In genomic region chr19:35303357-35303915, GRCh38 we compare ENCODE assay signal across 30 cellular contexts. TPM values are rescaled to one million over a fixed set of nuclear protein-coding genes. Genes with fewer than 3 reads are reported as not detected.
DNase-seq lines count a peak whose midpoint lies in the region; ATAC-seq, FAIRE-seq and TF ChIP-seq lines count a peak whose summit lies in the region.
"Had no signal": no experiment of that assay in that cellular context is flagged by ENCODE, and none has a peak within 500 bp of the region (broad histone marks: within the 10 kb centered on the region; RNA-seq: fewer than 3 reads in every experiment).

No MANE protein-coding gene starts in this region.

- TF ChIP-seq RAD21 in K562 (CRISPR knock-in tag; conservative IDR thresholded peaks at IDR 0.05 in 1 of 2, IDR thresholded peaks at IDR 0.05 in 1 of 2) = no peak

- no peak for DNase-seq in stimulated activated naive CD8-positive, alpha-beta T cell treated with anti-CD3 and anti-CD28 coated beads, Interleukin-15, amount 100 ng/mL, for 72 hours
- DNase-seq in K562 (ENCODE audit: extremely low read depth in 1 of 4, low spot score in 3 of 4) = peak in 1 of 4 experiments; percentile 9
- DNase-seq in hepatic stellate cell (ENCODE audit: low spot score) = no peak
- no peak for DNase-seq in activated CD8-positive, alpha-beta T cell treated with anti-CD3 and anti-CD28 coated beads for 36 hours
- DNase-seq: CD4-positive, alpha-beta memory T cell; COR-L47; DMS53; H7; KBM-7; MV-4-11; NCI-H1105 treated with DMSO at 0.1 percent for 48 hours; NCI-H146; NCI-H2029; NCI-H226; NCI-H510A; NK-92 treated with Interleukin-12 subunit alpha and Interleukin-12 subunit beta, amount 100 ng/mL, for 24 hours; PC-9 had no signal

- H3K27ac ChIP-seq in K562 (ENCODE audit: extremely low read depth, low read depth, low read length) = peak overlapping the region; percentile 40; the same call in 2 of the 3 replicates
- H3K27ac ChIP-seq: PC-9, SJSA1 had no signal

- BruUV-seq in K562 (replicated peaks; lab: Mats Ljungman, UMichigan) = no TSS peak

- POLR2A ChIA-PET in K562 (lab: Yijun Ruan, JAX) = no interaction called here
- POLR2A ChIA-PET in activated CD8-positive, alpha-beta T cell treated with anti-CD3 and anti-CD28 coated beads for 36 hours (lab: Charles Lee) = no interaction called here

- WGBS in K562 (ENCODE audit: insufficient coverage, low coverage, missing lambda C conversion rate) = 82% methylated on average over 6 of the region's 6 CpGs

- CTCF ChIA-PET in K562 (lab: Yijun Ruan, JAX; ENCODE audit: low intra/inter-chr PET ratio) = no interaction called here
- CTCF ChIA-PET in activated CD8-positive, alpha-beta T cell treated with anti-CD3 and anti-CD28 coated beads for 36 hours (lab: Charles Lee) = no interaction called here

- intact Hi-C loops in K562 (cut with micrococcal nuclease) = no loop called here
- intact Hi-C loops in activated CD8-positive, alpha-beta T cell treated with anti-CD3 and anti-CD28 coated beads for 36 hours (cut with micrococcal nuclease) = no loop called here

- H3K36me3 Mint-ChIP-seq in stimulated activated naive CD8-positive, alpha-beta T cell treated with anti-CD3 and anti-CD28 coated beads, Interleukin-15, Interleukin-2, amounts not matched to agents 100 ng/mL and 50 ng/mL, for 24 hours (ENCODE audit: low read depth) = no peaks in the 10 kb centered on the region
- no peaks in the 10 kb centered on the region for H3K36me3 Mint-ChIP-seq in nephron (ENCODE audit: low read depth)
- H3K36me3 Mint-ChIP-seq in activated CD8-positive, alpha-beta T cell treated with anti-CD3 and anti-CD28 coated beads for 36 hours (ENCODE audit: low read depth) = no peaks in the 10 kb centered on the region
- H3K36me3 Mint-ChIP-seq: CD4-positive, alpha-beta memory T cell had no signal

- no peaks in the 10 kb centered on the region for H3K79me2 ChIP-seq in K562 (ENCODE audit: control insufficient read depth, insufficient read depth, low read length)

- in situ Hi-C loops in K562 (cut with MboI) = no loop called here

- H3K4me3 Mint-ChIP-seq in stimulated activated naive CD8-positive, alpha-beta T cell treated with anti-CD3 and anti-CD28 coated beads, Interleukin-15, Interleukin-2, amounts not matched to agents 100 ng/mL and 50 ng/mL, for 24 hours = no peak overlapping the region
- no peak overlapping the region for H3K4me3 Mint-ChIP-seq in stimulated activated naive CD8-positive, alpha-beta T cell treated with anti-CD3 and anti-CD28 coated beads, Interleukin-15, amount 100 ng/mL, for 72 hours
- H3K4me3 Mint-ChIP-seq in nephron = no peak overlapping the region
- no peak overlapping the region for H3K4me3 Mint-ChIP-seq in activated CD8-positive, alpha-beta T cell treated with anti-CD3 and anti-CD28 coated beads for 36 hours
- H3K4me3 Mint-ChIP-seq: CD4-positive, alpha-beta memory T cell had no signal

- peak overlapping the region; percentile 16 for H3K27ac Mint-ChIP-seq in stimulated activated naive CD8-positive, alpha-beta T cell treated with anti-CD3 and anti-CD28 coated beads, Interleukin-15, Interleukin-2, amounts not matched to agents 100 ng/mL and 50 ng/mL, for 24 hours
- H3K27ac Mint-ChIP-seq in stimulated activated naive CD8-positive, alpha-beta T cell treated with anti-CD3 and anti-CD28 coated beads, Interleukin-15, amount 100 ng/mL, for 72 hours = no peak overlapping the region
- peak overlapping the region in 2 of 3 experiments; percentile 1 to 13 for H3K27ac Mint-ChIP-seq in nephron
- H3K27ac Mint-ChIP-seq in activated CD8-positive, alpha-beta T cell treated with anti-CD3 and anti-CD28 coated beads for 36 hours = no peak overlapping the region

- H2AFZ ChIP-seq in K562 (ENCODE audit: low read depth, low read length) = peak overlapping the region; percentile 54
- H2AFZ ChIP-seq: PC-9 had no signal

- no peaks in the 10 kb centered on the region for H3K27me3 ChIP-seq in K562 (ENCODE audit: control insufficient read depth in 2 of 2, insufficient read depth in 2 of 2, low read length in 2 of 2)
- H3K27me3 ChIP-seq: SJSA1 had no signal

- ATAC-seq in stimulated activated naive CD8-positive, alpha-beta T cell treated with anti-CD3 and anti-CD28 coated beads, Interleukin-15, amount 100 ng/mL, for 72 hours = no peak
- ATAC-seq in K562 (no peak), HG02970 (IDR thresholded peaks at IDR 0.05; ENCODE audit: low FRiP score, unreplicated experiment) (no peak)
- ATAC-seq in activated CD8-positive, alpha-beta T cell treated with anti-CD3 and anti-CD28 coated beads for 36 hours = no peak
- ATAC-seq: Right ventricle myocardium inferior had no signal

- peaks cover 3% of the 10 kb centered on the region for H3K9me1 ChIP-seq in K562 (ENCODE audit: control insufficient read depth, insufficient read depth, low read length)

- H3K27me3 Mint-ChIP-seq in stimulated activated naive CD8-positive, alpha-beta T cell treated with anti-CD3 and anti-CD28 coated beads, Interleukin-15, Interleukin-2, amounts not matched to agents 100 ng/mL and 50 ng/mL, for 24 hours = no peaks in the 10 kb centered on the region
- H3K27me3 Mint-ChIP-seq in stimulated activated naive CD8-positive, alpha-beta T cell treated with anti-CD3 and anti-CD28 coated beads, Interleukin-15, amount 100 ng/mL, for 72 hours = peaks cover 16% of the 10 kb centered on the region
- H3K27me3 Mint-ChIP-seq in nephron (ENCODE audit: low read depth) = no peaks in the 10 kb centered on the region
- H3K27me3 Mint-ChIP-seq in activated CD8-positive, alpha-beta T cell treated with anti-CD3 and anti-CD28 coated beads for 36 hours = peaks cover 1% of the 10 kb centered on the region
- H3K27me3 Mint-ChIP-seq: CD4-positive, alpha-beta memory T cell had no signal

- H3K4me1 ChIP-seq in K562 (replicated peaks in 1 of 2; ENCODE audit: control insufficient read depth in 2 of 2, insufficient read depth in 2 of 2, low read length in 2 of 2) = peaks cover 60 to 66% of the 10 kb centered on the region in 2 experiments

- no peaks in the 10 kb centered on the region for H3K4me1 Mint-ChIP-seq in stimulated activated naive CD8-positive, alpha-beta T cell treated with anti-CD3 and anti-CD28 coated beads, Interleukin-15, Interleukin-2, amounts not matched to agents 100 ng/mL and 50 ng/mL, for 24 hours (ENCODE audit: low read depth)
- H3K4me1 Mint-ChIP-seq in stimulated activated naive CD8-positive, alpha-beta T cell treated with anti-CD3 and anti-CD28 coated beads, Interleukin-15, amount 100 ng/mL, for 72 hours = peaks cover 5% of the 10 kb centered on the region
- H3K4me1 Mint-ChIP-seq in nephron = peaks cover 19% of the 10 kb centered on the region
- no peaks in the 10 kb centered on the region for H3K4me1 Mint-ChIP-seq in activated CD8-positive, alpha-beta T cell treated with anti-CD3 and anti-CD28 coated beads for 36 hours (ENCODE audit: low read depth)
- H3K4me1 Mint-ChIP-seq: CD4-positive, alpha-beta memory T cell had no signal

- no peaks in the 10 kb centered on the region for H3K9me3 ChIP-seq in K562 (replicated peaks; ENCODE audit: control insufficient read depth, insufficient read depth, low read depth, low read length)
- H3K9me3 ChIP-seq: SJSA1 had no signal

- H3K9me3 Mint-ChIP-seq in stimulated activated naive CD8-positive, alpha-beta T cell treated with anti-CD3 and anti-CD28 coated beads, Interleukin-15, Interleukin-2, amounts not matched to agents 100 ng/mL and 50 ng/mL, for 24 hours = no peaks in the 10 kb centered on the region
- no peaks in the 10 kb centered on the region for H3K9me3 Mint-ChIP-seq in stimulated activated naive CD8-positive, alpha-beta T cell treated with anti-CD3 and anti-CD28 coated beads, Interleukin-15, amount 100 ng/mL, for 72 hours
- H3K9me3 Mint-ChIP-seq in nephron = no peaks in the 10 kb centered on the region
- H3K9me3 Mint-ChIP-seq in activated CD8-positive, alpha-beta T cell treated with anti-CD3 and anti-CD28 coated beads for 36 hours = no peaks in the 10 kb centered on the region
- H3K9me3 Mint-ChIP-seq: CD4-positive, alpha-beta memory T cell had no signal

- no peak for TF ChIP-seq POLR2A in K562 (conservative IDR thresholded peaks at IDR 0.05)

- H4K20me1 ChIP-seq in K562 (replicated peaks; ENCODE audit: control insufficient read depth, insufficient read depth, low read length) = no peaks in the 10 kb centered on the region

- H3K36me3 ChIP-seq in K562 (ENCODE audit: control insufficient read depth, insufficient read depth, low read length) = no peaks in the 10 kb centered on the region
- H3K36me3 ChIP-seq: SJSA1 had no signal

- TF ChIP-seq EP300 in K562 (IDR thresholded peaks at IDR 0.05; ENCODE audit: low read length) = no peak

- FAIRE-seq in K562 (lab: Jason Lieb, UNC) = peak; percentile 54
- FAIRE-seq: HTR-8/SVneo had no signal

- H3K4me2 ChIP-seq in K562 (ENCODE audit: insufficient read depth, low read length) = no peak overlapping the region
- H3K4me2 ChIP-seq: PC-9 had no signal

- peak overlapping the region in 1 of 2 experiments; percentile 85; a peak in 2 of 4 replicates for H3K9ac ChIP-seq in K562 (ENCODE audit: insufficient read depth in 1 of 2, low read depth in 2 of 2, low read length in 2 of 2)

- TF ChIP-seq CTCF in K562 (IDR thresholded peaks at IDR 0.05 in 2 of 3, conservative IDR thresholded peaks at IDR 0.05 in 1 of 3; ENCODE audit: insufficient read depth in 2 of 3, low read depth in 1 of 3, low read length in 3 of 3) (no peak), nephron (IDR thresholded peaks at IDR 0.05; ENCODE audit: unreplicated experiment in 3 of 3) (no peak)
- TF ChIP-seq CTCF in activated CD8-positive, alpha-beta T cell treated with anti-CD3 and anti-CD28 coated beads for 36 hours (IDR thresholded peaks at IDR 0.05) = no peak

- H3K4me3 ChIP-seq in K562 = no peak overlapping the region
- H3K4me3 ChIP-seq: PC-9, SJSA1 had no signal

RNA-seq across cellular contexts. Expression of gene MAG, which starts 11.5 kb away (rescaled TPM):
- total RNA-seq in K562 (2011; cell fraction: chromatin; rRNA removed; ENCODE audit: low replicate concordance) = 9.6 and 21.9 TPM in 2 replicates
- 25.2 and 25.7 TPM in 2 replicates for total RNA-seq in K562 (2011; cell fraction: nucleolus; rRNA removed)
- 12.0 and 17.2 TPM in 2 replicates for total RNA-seq in K562 (2011; cell fraction: nucleoplasm; rRNA removed)
- total RNA-seq in K562 (2014; rRNA removed) (6.3 and 9.0 TPM in 2 replicates), K562 (2014; rRNA removed; fragmentation: Illumina TruSeq; extraction: Trizol) (0.67 and 1.1 TPM in 2 replicates), K562 (2015; rRNA removed; fragmentation: Illumina TruSeq; extraction: Trizol) (2.8 and 4.6 TPM in 2 replicates), K562 (2021) (6.4 and 7.7 TPM in 2 replicates)
- polyA plus RNA-seq in K562 (2011; rRNA removed) (1.4 and 1.6 TPM in 2 replicates), K562 (2014; fragmentation: Illumina TruSeq; extraction: Trizol) (0.61 and 3.3 TPM in 2 replicates), K562 (2014; fragmentation: Nextera tagmentation; extraction: Ambion mirVana) (under 1 TPM; 0.11 to 0.39 TPM), K562 (2014; rRNA removed) (2.9 and 10.0 TPM in 2 replicates)
- polyA plus RNA-seq in K562 (2011; cell fraction: cytosol; rRNA removed) = 1.6 and 6.7 TPM in 2 replicates
- 1.9 and 8.2 TPM in 2 replicates for polyA plus RNA-seq in K562 (2011; cell fraction: nucleus; rRNA removed)
- 2.3 and 5.2 TPM in 2 replicates for polyA plus RNA-seq in K562 (2012)
- polyA minus RNA-seq in K562 (2011; rRNA and poly(A)+ RNA removed) = 1.4 TPM in 1 of 2 replicates, not detected in the other
- polyA minus RNA-seq in K562 (2011; cell fraction: cytosol; rRNA and poly(A)+ RNA removed) = 3.0 and 8.6 TPM in 2 replicates
- 3.8 and 6.6 TPM in 2 replicates for polyA minus RNA-seq in K562 (2011; cell fraction: nucleus; rRNA and poly(A)+ RNA removed)
- under 1 TPM; 0.20 to 0.31 TPM for total RNA-seq in activated CD8-positive, alpha-beta T cell treated with anti-CD3 and anti-CD28 coated beads for 36 hours
- total RNA-seq: A172; CD4-positive, alpha-beta memory T cell; Daoy; G401; LHCN-M2; MCF 10A; Right ventricle myocardium inferior; RPMI7951 had no signal
- polyA plus RNA-seq: BJ; CD4-positive, alpha-beta memory T cell had no signal

RNA-seq across cellular contexts. Expression of gene HAMP, which starts 21.1 kb away (rescaled TPM):
- 0.25 and 1.3 TPM in 2 replicates for total RNA-seq in K562 (2011; cell fraction: chromatin; rRNA removed; ENCODE audit: low replicate concordance)
- 1.5 and 2.1 TPM in 2 replicates for total RNA-seq in K562 (2011; cell fraction: nucleolus; rRNA removed)
- 0.84 and 1.9 TPM in 2 replicates for total RNA-seq in K562 (2011; cell fraction: nucleoplasm; rRNA removed)
- not detected in 2 replicates for total RNA-seq in K562 (2014; rRNA removed)
- total RNA-seq in K562 (2014; rRNA removed; fragmentation: Illumina TruSeq; extraction: Trizol) = 0.29 TPM in 1 of 2 replicates, not detected in the other
- total RNA-seq in K562 (2015; rRNA removed; fragmentation: Illumina TruSeq; extraction: Trizol) = 0.57 TPM in 1 of 2 replicates, not detected in the other
- total RNA-seq in K562 (2021) = 0.29 TPM in 2 replicates
- polyA plus RNA-seq in K562 (2011; rRNA removed) = 0.26 and 0.39 TPM in 2 replicates
- 0.74 and 3.9 TPM in 2 replicates for polyA plus RNA-seq in K562 (2011; cell fraction: cytosol; rRNA removed)
- polyA plus RNA-seq in K562 (2011; cell fraction: nucleus; rRNA removed) = 0.24 and 0.74 TPM in 2 replicates
- polyA plus RNA-seq in K562 (2012) = 0.98 and 2.0 TPM in 2 replicates
- 0.64 and 1.1 TPM in 2 replicates for polyA plus RNA-seq in K562 (2014; fragmentation: Illumina TruSeq; extraction: Trizol)
- polyA plus RNA-seq in K562 (2014; fragmentation: Nextera tagmentation; extraction: Ambion mirVana) = 1 to 10 TPM in 1 of 2 experiments, under 1 TPM in 1; 0.65 to 1.0 TPM
- 0.05 and 0.76 TPM in 2 replicates for polyA plus RNA-seq in K562 (2014; rRNA removed)
- 0.11 TPM in 1 of 2 replicates, not detected in the other for polyA minus RNA-seq in K562 (2011; rRNA and poly(A)+ RNA removed)
- 1.6 TPM in 1 of 2 replicates, not detected in the other for polyA minus RNA-seq in K562 (2011; cell fraction: cytosol; rRNA and poly(A)+ RNA removed)
- polyA minus RNA-seq in K562 (2011; cell fraction: nucleus; rRNA and poly(A)+ RNA removed) = 0.11 and 0.67 TPM in 2 replicates
- under 1 TPM in 1 of 2 experiments, not detected in 1; 0.32 TPM for total RNA-seq in activated CD8-positive, alpha-beta T cell treated with anti-CD3 and anti-CD28 coated beads for 36 hours
- total RNA-seq: A172, Daoy, G401, H7, LHCN-M2, MCF 10A, Right ventricle myocardium inferior, RPMI7951, SJSA1 had no signal
- polyA plus RNA-seq: BJ; CD4-positive, alpha-beta memory T cell had no signal

RNA-seq across cellular contexts. Expression of gene CD22, which starts 25.6 kb away (rescaled TPM):
- 29.7 and 39.0 TPM in 2 replicates for total RNA-seq in K562 (2011; cell fraction: chromatin; rRNA removed; ENCODE audit: low replicate concordance)
- 22.1 and 24.3 TPM in 2 replicates for total RNA-seq in K562 (2011; cell fraction: nucleolus; rRNA removed)
- total RNA-seq in K562 (2011; cell fraction: nucleoplasm; rRNA removed) = 23.2 and 26.7 TPM in 2 replicates
- total RNA-seq in K562 (2014; rRNA removed) (5.0 and 5.3 TPM in 2 replicates), K562 (2014; rRNA removed; fragmentation: Illumina TruSeq; extraction: Trizol) (2.3 and 2.4 TPM in 2 replicates), K562 (2015; rRNA removed; fragmentation: Illumina TruSeq; extraction: Trizol) (1.7 and 2.1 TPM in 2 replicates), K562 (2021) (3.5 and 5.9 TPM in 2 replicates)
- polyA plus RNA-seq in K562 (2011; rRNA removed) (2.4 and 4.2 TPM in 2 replicates), K562 (2014; fragmentation: Illumina TruSeq; extraction: Trizol) (3.7 and 4.1 TPM in 2 replicates), K562 (2014; fragmentation: Nextera tagmentation; extraction: Ambion mirVana) (under 1 TPM; 0.29 to 0.84 TPM), K562 (2014; rRNA removed) (4.1 and 6.2 TPM in 2 replicates)
- 2.3 and 3.4 TPM in 2 replicates for polyA plus RNA-seq in K562 (2011; cell fraction: cytosol; rRNA removed)
- 5.1 and 17.6 TPM in 2 replicates for polyA plus RNA-seq in K562 (2011; cell fraction: nucleus; rRNA removed)
- 3.0 and 4.6 TPM in 2 replicates for polyA plus RNA-seq in K562 (2012)
- 1.4 and 6.6 TPM in 2 replicates for polyA minus RNA-seq in K562 (2011; rRNA and poly(A)+ RNA removed)
- polyA minus RNA-seq in K562 (2011; cell fraction: cytosol; rRNA and poly(A)+ RNA removed) = 3.2 TPM in 1 of 2 replicates, not detected in the other
- polyA minus RNA-seq in K562 (2011; cell fraction: nucleus; rRNA and poly(A)+ RNA removed) = 1.6 and 3.8 TPM in 2 replicates
- total RNA-seq in activated CD8-positive, alpha-beta T cell treated with anti-CD3 and anti-CD28 coated beads for 36 hours = 1 to 10 TPM; 2.3 to 2.8 TPM
- total RNA-seq: Daoy, G401, H7 had no signal
- polyA plus RNA-seq: BJ had no signal

RNA-seq across cellular contexts. Expression of gene USF2, which starts 34.7 kb away (rescaled TPM):
- 42.6 and 101 TPM in 2 replicates for total RNA-seq in K562 (2011; cell fraction: chromatin; rRNA removed; ENCODE audit: low replicate concordance)
- total RNA-seq in K562 (2011; cell fraction: nucleolus; rRNA removed) = 81.1 and 82.5 TPM in 2 replicates
- total RNA-seq in K562 (2011; cell fraction: nucleoplasm; rRNA removed) = 54.4 and 62.0 TPM in 2 replicates
- total RNA-seq in K562 (2014; rRNA removed) (79.6 and 92.0 TPM in 2 replicates), K562 (2014; rRNA removed; fragmentation: Illumina TruSeq; extraction: Trizol) (27.8 and 31.1 TPM in 2 replicates), K562 (2015; rRNA removed; fragmentation: Illumina TruSeq; extraction: Trizol) (41.3 and 44.8 TPM in 2 replicates), K562 (2021) (79.6 and 85.1 TPM in 2 replicates)
- polyA plus RNA-seq in K562 (2011; rRNA removed) (62.5 and 69.2 TPM in 2 replicates), K562 (2014; fragmentation: Illumina TruSeq; extraction: Trizol) (57.2 and 58.4 TPM in 2 replicates), K562 (2014; fragmentation: Nextera tagmentation; extraction: Ambion mirVana) (under 1 TPM; 0.27 to 0.34 TPM), K562 (2014; rRNA removed) (78.0 and 93.7 TPM in 2 replicates)
- 53.9 and 98.4 TPM in 2 replicates for polyA plus RNA-seq in K562 (2011; cell fraction: cytosol; rRNA removed)
- polyA plus RNA-seq in K562 (2011; cell fraction: nucleus; rRNA removed) = 102 and 108 TPM in 2 replicates
- 81.4 and 98.5 TPM in 2 replicates for polyA plus RNA-seq in K562 (2012)
- polyA minus RNA-seq in K562 (2011; rRNA and poly(A)+ RNA removed) = 31.5 and 39.4 TPM in 2 replicates
- polyA minus RNA-seq in K562 (2011; cell fraction: cytosol; rRNA and poly(A)+ RNA removed) = 28.5 and 53.2 TPM in 2 replicates
- 21.7 and 31.3 TPM in 2 replicates for polyA minus RNA-seq in K562 (2011; cell fraction: nucleus; rRNA and poly(A)+ RNA removed)
- 100 to 1,000 TPM; 111 to 115 TPM for total RNA-seq in activated CD8-positive, alpha-beta T cell treated with anti-CD3 and anti-CD28 coated beads for 36 hours

RNA-seq across cellular contexts. Expression of gene FFAR1, which starts 44.3 kb away (rescaled TPM):
- total RNA-seq in K562 (2011; cell fraction: chromatin; rRNA removed; ENCODE audit: low replicate concordance) = 0.28 TPM in 1 of 2 replicates, not detected in the other
- total RNA-seq in K562 (2011; cell fraction: nucleolus; rRNA removed) = 0.13 and 0.17 TPM in 2 replicates
- total RNA-seq in K562 (2011; cell fraction: nucleoplasm; rRNA removed) = not detected in 2 replicates
- not detected in 2 replicates for total RNA-seq in K562 (2014; rRNA removed)
- not detected in 2 replicates for total RNA-seq in K562 (2014; rRNA removed; fragmentation: Illumina TruSeq; extraction: Trizol)
- not detected in 2 replicates for total RNA-seq in K562 (2015; rRNA removed; fragmentation: Illumina TruSeq; extraction: Trizol)
- not detected in 2 replicates for total RNA-seq in K562 (2021)
- polyA plus RNA-seq in K562 (2011; rRNA removed) = not detected in 2 replicates
- polyA plus RNA-seq in K562 (2011; cell fraction: cytosol; rRNA removed) = not detected in 2 replicates
- 0.06 TPM in 1 of 2 replicates, not detected in the other for polyA plus RNA-seq in K562 (2011; cell fraction: nucleus; rRNA removed)
- polyA plus RNA-seq in K562 (2012) = not detected in 2 replicates
- polyA plus RNA-seq in K562 (2014; fragmentation: Illumina TruSeq; extraction: Trizol) = not detected in 2 replicates
- polyA plus RNA-seq in K562 (2014; fragmentation: Nextera tagmentation; extraction: Ambion mirVana) = not detected
- not detected in 2 replicates for polyA plus RNA-seq in K562 (2014; rRNA removed)
- polyA minus RNA-seq in K562 (2011; rRNA and poly(A)+ RNA removed) = not detected in 2 replicates
- polyA minus RNA-seq in K562 (2011; cell fraction: cytosol; rRNA and poly(A)+ RNA removed) = not detected in 2 replicates
- not detected in 2 replicates for polyA minus RNA-seq in K562 (2011; cell fraction: nucleus; rRNA and poly(A)+ RNA removed)
- not detected for total RNA-seq in activated CD8-positive, alpha-beta T cell treated with anti-CD3 and anti-CD28 coated beads for 36 hours
- total RNA-seq: A172; CD4-positive, alpha-beta memory T cell; Daoy; G401; H7; LHCN-M2; MCF 10A; Right ventricle myocardium inferior; RPMI7951; SJSA1 had no signal
- polyA plus RNA-seq: BJ; CD4-positive, alpha-beta memory T cell had no signal

Comparison
In these comparisons a context has a peak if more than half of its experiments do, and no peak if none do; other contexts are left out.
1. H3K27ac Mint-ChIP-seq: peak in stimulated activated naive CD8-positive, alpha-beta T cell treated with anti-CD3 and anti-CD28 coated beads, Interleukin-15, Interleukin-2, amounts not matched to agents 100 ng/mL and 50 ng/mL, for 24 hours (single experiment) and nephron (2 of 3); none in stimulated activated naive CD8-positive, alpha-beta T cell treated with anti-CD3 and anti-CD28 coated beads, Interleukin-15, amount 100 ng/mL, for 72 hours (0 of 2) and activated CD8-positive, alpha-beta T cell treated with anti-CD3 and anti-CD28 coated beads for 36 hours (single experiment).